Comparison of ENCODE assay signal across 2 cellular contexts in genomic region chr7:132280335-132280734, GRCh38.
TF ChIP-seq lines count a peak whose summit lies in the region.

No MANE protein-coding gene starts in this region.

TF ChIP-seq in SK-N-SH treated with all-trans-retinoic acid at 6 μM for 48 hours, 23 proteins besides CTCF, POLR2A, EP300 and RAD21 (continued from another document):
- no peak for TF ChIP-seq ZFP30 (CRISPR knock-in tag; IDR thresholded peaks at IDR 0.05)

TF ChIP-seq in SK-N-SH, 30 proteins besides CTCF, POLR2A, EP300 and RAD21 (continued from another document):
- no peak for TF ChIP-seq IRF3 (IDR thresholded peaks at IDR 0.05; ENCODE audit: low read depth, low read length)
- TF ChIP-seq FOXJ3 (CRISPR knock-in tag; IDR thresholded peaks at IDR 0.05): no peak
- TF ChIP-seq USF1 (IDR thresholded peaks at IDR 0.05; ENCODE audit: borderline replicate concordance, low read depth): no peak
- TF ChIP-seq FOSL2 (IDR thresholded peaks at IDR 0.05; ENCODE audit: borderline replicate concordance, low read depth): no peak
- no peak for TF ChIP-seq NRF1 (IDR thresholded peaks at IDR 0.05; ENCODE audit: low read depth, low read length)
